Comparison of ENCODE assay signal across 31 cellular contexts in genomic region chr12:83157604-83158003, GRCh38.
"Had no signal": no experiment of that assay in that cellular context is flagged by ENCODE, and none has a peak within 500 bp of the region (broad histone marks: within the 10 kb centered on the region; RNA-seq: fewer than 3 reads in every experiment).

No MANE protein-coding gene starts in this region.

- ATAC-seq: left colon; natural killer cell; stimulated activated memory B cell treated with anti-CD40 and anti-IgM and Interleukin-4, amounts not matched to agents 10 μg/mL and 1 μg/mL and 100 μg/mL, for 72 hours; stimulated activated naive CD8-positive, alpha-beta T cell treated with anti-CD3 and anti-CD28 coated beads, Interleukin-15, amount 100 ng/mL, for 72 hours had no signal

- H3K4me3 ChIP-seq: left ventricle myocardium inferior, lung, neural progenitor cell, right atrium auricular region, sigmoid colon, smooth muscle cell, testis, thyroid gland, transverse colon, upper lobe of left lung, vagina had no signal

- H3K9me3 ChIP-seq: left ventricle myocardium inferior, neutrophil, right atrium auricular region, sigmoid colon, testis, thyroid gland, transverse colon, upper lobe of left lung, vagina had no signal

- H3K9ac ChIP-seq: neural progenitor cell, parathyroid adenoma had no signal

- H3K36me3 ChIP-seq: left ventricle myocardium inferior, neural progenitor cell, neutrophil, right atrium auricular region, sigmoid colon, thyroid gland, transverse colon, upper lobe of left lung, vagina had no signal

- H3K79me2 ChIP-seq: parathyroid adenoma had no signal

- H3K27ac ChIP-seq: left ventricle myocardium inferior, neural progenitor cell, neutrophil, parathyroid adenoma, right atrium auricular region, sigmoid colon, testis, thyroid gland, transverse colon, upper lobe of left lung, vagina had no signal

- H3K27me3 ChIP-seq: neural progenitor cell, neutrophil, right atrium auricular region, sigmoid colon, testis, thyroid gland, transverse colon, upper lobe of left lung, vagina had no signal

- DNase-seq: hypothalamus; immature natural killer cell; kidney; left colon; left ventricle myocardium inferior; mesendoderm; naive B cell; natural killer cell; nephron progenitor cell; occipital lobe; sigmoid colon; stimulated activated CD4-positive, alpha-beta T cell treated with anti-CD3 and anti-CD28 coated beads, Interleukin-1b, Interleukin-23, amount 100 ng/mL, for 48 hours; stimulated activated CD4-positive, alpha-beta T cell treated with anti-CD3 and anti-CD28 coated beads, Interleukin-2, amount 100 ng/mL, for 48 hours; stimulated activated CD4-positive, alpha-beta T cell treated with anti-CD3 and anti-CD28 coated beads, Interleukin-4, amount 100 ng/mL, for 4 hours; stimulated activated CD8-positive, alpha-beta memory T cell treated with anti-CD3 and anti-CD28 coated beads, Interleukin-4, amount 100 ng/mL, for 48 hours; stimulated activated naive CD4-positive, alpha-beta T cell treated with Interleukin-2 at 50 U/mL for 16 hours; stimulated activated naive CD8-positive, alpha-beta T cell treated with anti-CD3 and anti-CD28 coated beads, Interleukin-15, amount 100 ng/mL, for 72 hours; substantia nigra; testis; thyroid gland; transverse colon; upper lobe of left lung had no signal

- FAIRE-seq: islet of Langerhans, kidney had no signal

- H3K4me1 ChIP-seq: left ventricle myocardium inferior, parathyroid adenoma, right atrium auricular region, testis, thyroid gland, transverse colon, upper lobe of left lung, vagina had no signal

- H2AFZ ChIP-seq: parathyroid adenoma had no signal

- H3K4me2 ChIP-seq: neural progenitor cell, smooth muscle cell had no signal
